In genomic region chr4:76687730-76688441, GRCh38 we compare ENCODE assay signal across 10 cellular contexts.
A peak's percentile ranks its signal among the peaks of the same experiment; 100 is the strongest.
DNase-seq lines count a peak whose midpoint lies in the region; ATAC-seq and TF ChIP-seq lines count a peak whose summit lies in the region.
"Had no signal": no experiment of that assay in that cellular context is flagged by ENCODE, and none has a peak within 500 bp of the region (broad histone marks: within the 10 kb centered on the region; RNA-seq: fewer than 3 reads in every experiment).

No MANE protein-coding gene starts in this region.

- intact Hi-C loops in left lung (cut with DNase I) = no loop called here

- DNase-seq in COR-L47 (lab: John Stamatoyannopoulos, UW) (peak; percentile 50), NCI-H1417 (lab: John Stamatoyannopoulos, UW) (peak; percentile 56 to 78 (median 77)), left lung (no peak), NCI-H526 treated with DMSO at 0.1 percent for 48 hours (lab: John Stamatoyannopoulos, UW) (no peak)
- no peak for DNase-seq in stimulated activated CD4-positive, alpha-beta T cell treated with anti-CD3 and anti-CD28 coated beads, Interleukin-4, amount 100 ng/mL, for 24 hours
- DNase-seq: activated naive CD4-positive, alpha-beta T cell treated with Interleukin-2 at 50 U/mL for 16 hours; kidney had no signal

- H3K9me3 ChIP-seq in left lung = no peaks in the 10 kb centered on the region

- TF ChIP-seq CTCF in VCaP (conservative IDR thresholded peaks at IDR 0.05) (no peak), left lung (IDR thresholded peaks at IDR 0.05) (no peak)

- H3K4me1 ChIP-seq in left lung = no peaks in the 10 kb centered on the region

- peaks cover 7 to 68% of the 10 kb centered on the region in 2 donors for H3K27me3 ChIP-seq in left lung

- no peak overlapping the region for H3K4me3 ChIP-seq in left lung

- H3K36me3 ChIP-seq in left lung = no peaks in the 10 kb centered on the region

- ATAC-seq in left lung (peak; percentile 19), GM21723 (IDR thresholded peaks at IDR 0.05; ENCODE audit: unreplicated experiment) (no peak), HG02852 (IDR thresholded peaks at IDR 0.05; ENCODE audit: unreplicated experiment) (no peak)

- H3K27ac ChIP-seq in VCaP (peak overlapping the region; percentile 95), left lung (no peak overlapping the region)

Comparison
In these comparisons a context has a peak if more than half of its experiments do, and no peak if none do; other contexts are left out.
1. DNase-seq: peak in COR-L47 (single experiment) and NCI-H1417 (3 of 3); none in left lung (0 of 2), NCI-H526 treated with DMSO at 0.1 percent for 48 hours (single experiment) and stimulated activated CD4-positive, alpha-beta T cell treated with anti-CD3 and anti-CD28 coated beads, Interleukin-4, amount 100 ng/mL, for 24 hours (single experiment).